In genomic region chr7:116259821-116260440, GRCh38 we compare ENCODE assay signal across 13 cellular contexts. TPM values are rescaled to one million over a fixed set of nuclear protein-coding genes. Genes with fewer than 3 reads are reported as not detected.
A peak's percentile ranks its signal among the peaks of the same experiment; 100 is the strongest.
DNase-seq lines count a peak whose midpoint lies in the region; ATAC-seq, FAIRE-seq and TF ChIP-seq lines count a peak whose summit lies in the region.
"Had no signal": no experiment of that assay in that cellular context is flagged by ENCODE, and none has a peak within 500 bp of the region (broad histone marks: within the 10 kb centered on the region; RNA-seq: fewer than 3 reads in every experiment).

No MANE protein-coding gene starts in this region.

- DNase-seq in GM12892 (ENCODE audit: insufficient read length) (no peak), SJSA1 (ENCODE audit: low read depth in 1 of 2, low spot score in 2 of 2) (peak in 1 of 2 experiments; percentile 78), fibroblast of peridontal ligament (ENCODE audit: extremely low read depth) (peak; percentile 88), NCI-H82 treated with DMSO at 0.1 percent for 48 hours (lab: John Stamatoyannopoulos, UW; ENCODE audit: unreplicated experiment) (no peak), left ventricle myocardium superior (no peak)
- DNase-seq: activated CD4-positive, alpha-beta T cell treated with anti-CD3 and anti-CD28 coated beads for 4 hours; hippocampal formation; NCI-H774 had no signal

- H3K27me3 ChIP-seq in SJSA1 (replicated peaks) (no peaks in the 10 kb centered on the region), skeletal muscle satellite cell (ENCODE audit: control insufficient read depth, insufficient read depth, low read length) (no peaks in the 10 kb centered on the region)

- H3K9ac ChIP-seq in skeletal muscle satellite cell (ENCODE audit: low read depth, low read length), result peak overlapping the region; percentile 71

- no peak for TF ChIP-seq POLR2A in GM12892 (IDR thresholded peaks at IDR 0.05; ENCODE audit: low read depth, low read length)

- H3K36me3 ChIP-seq in SJSA1 (peaks cover 33% of the 10 kb centered on the region), skeletal muscle satellite cell (ENCODE audit: insufficient read depth, low read length) (no peaks in the 10 kb centered on the region)

- H3K27ac ChIP-seq in SJSA1, result peak overlapping the region; percentile 83
- H3K27ac ChIP-seq: coronary artery had no signal

- peak overlapping the region; percentile 52 for H3K4me2 ChIP-seq in skeletal muscle satellite cell (ENCODE audit: low read length)

- ATAC-seq in HG02870 (IDR thresholded peaks at IDR 0.05; ENCODE audit: unreplicated experiment) (no peak), GM19452 (IDR thresholded peaks at IDR 0.05; ENCODE audit: unreplicated experiment) (no peak), left ventricle myocardium superior (no peak)

- FAIRE-seq in GM12892 (lab: Jason Lieb, UNC), result peak; percentile 56
- FAIRE-seq: GM18507 had no signal

- no peaks in the 10 kb centered on the region; the same call in 1 of the 2 replicates for H3K9me3 ChIP-seq in SJSA1 (replicated peaks)
- no peaks in the 10 kb centered on the region for H3K9me3 ChIP-seq in skeletal muscle satellite cell (replicated peaks; ENCODE audit: low read length)

- intact Hi-C loops in left ventricle myocardium superior (cut with micrococcal nuclease), result loop anchor here (2.0 to 10.0 kb wide), 3 partner anchors 265 to 547 kb away; partner anchors contain the start of gene CAV1

- H3K4me3 ChIP-seq in SJSA1, result no peak overlapping the region
- H3K4me3 ChIP-seq in skeletal muscle satellite cell (ENCODE audit: low read length), result peak overlapping the region; percentile 36
- H3K4me3 ChIP-seq: coronary artery had no signal

- H3K4me1 ChIP-seq in SJSA1 (replicated peaks) (peaks cover 19% of the 10 kb centered on the region), skeletal muscle satellite cell (ENCODE audit: control insufficient read depth, insufficient read depth, low read length) (peaks cover 23% of the 10 kb centered on the region)

RNA-seq across cellular contexts. Expression of gene TES, which starts 49.6 kb away (rescaled TPM):
- polyA plus RNA-seq in GM12892 (2012; ENCODE audit: missing spikeins), result 65.6 TPM
- total RNA-seq in SJSA1 (2014; rRNA removed; shearing (Covaris generic)), result 143 and 162 TPM in 2 replicates
- total RNA-seq in skeletal muscle satellite cell (2012; rRNA removed), result 78.6 and 105 TPM in 2 replicates
- total RNA-seq in left ventricle myocardium superior, result 26.2 TPM
